In the genomic region with DNA sequence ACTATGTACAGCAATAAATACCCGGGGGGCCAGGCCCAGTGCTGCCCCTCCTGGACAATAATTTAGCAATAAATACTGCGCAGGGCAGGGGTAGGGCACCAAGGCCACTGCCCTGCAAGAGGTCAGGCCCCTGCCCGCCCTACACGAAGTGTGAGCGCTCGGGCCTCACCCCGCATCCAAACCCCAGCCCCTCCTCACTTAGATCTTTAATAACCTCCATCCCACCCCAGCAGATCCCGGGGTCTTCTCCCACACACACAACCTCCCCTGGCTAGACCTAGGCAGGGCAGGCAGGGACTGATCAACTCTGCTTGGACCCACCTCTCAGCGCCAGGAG, we compare ENCODE assay signal across 8 cellular contexts. TPM values are rescaled to one million over a fixed set of nuclear protein-coding genes. Genes with fewer than 3 reads are reported as not detected.
DNase-seq lines count a peak whose midpoint lies in the region; ATAC-seq and TF ChIP-seq lines count a peak whose summit lies in the region.
"Not testable (repeated sequence)": the region's sequence is repeated elsewhere in the genome, so short reads cannot be mapped to it uniquely, and the experiment has no call there.

No MANE protein-coding gene starts in this region.

- not testable (repeated sequence) for DNase-seq in DND-41; GM23248; SK-N-MC (ENCODE audit: low read depth, low spot score); ascending aorta (ENCODE audit: low spot score in 2 of 2); cardiac muscle cell (ENCODE audit: low read depth in 1 of 2, low spot score in 1 of 2); nephron progenitor cell

- TF ChIP-seq CTCF in DND-41 (IDR thresholded peaks at IDR 0.05; ENCODE audit: borderline replicate concordance, extremely low read depth, low read length, poor library complexity, severe bottlenecking), result peak; percentile 24
- TF ChIP-seq CTCF in ascending aorta (IDR thresholded peaks at IDR 0.05); cardiac muscle cell (IDR thresholded peaks at IDR 0.05; ENCODE audit: low read depth, low read length); nephron progenitor cell (IDR thresholded peaks at IDR 0.05): not testable (repeated sequence)

- in situ Hi-C loops in GM23248 (cut with MboI), result not testable (repeated sequence)

- not testable (repeated sequence) for H3K27me3 Mint-ChIP-seq in nephron progenitor cell (ENCODE audit: low read depth, poor library complexity)

- peaks cover 69% of the 10 kb centered on the region for H4K20me1 ChIP-seq in DND-41 (ENCODE audit: insufficient read depth, low read length)
- not testable (repeated sequence) for H4K20me1 ChIP-seq in GM23248 (ENCODE audit: insufficient read depth)

- not testable (repeated sequence) for H3K27me3 ChIP-seq in DND-41 (ENCODE audit: insufficient read depth, low read length, poor library complexity); GM23248 (replicated peaks; ENCODE audit: insufficient read depth); ascending aorta; cardiac muscle cell; subcutaneous abdominal adipose tissue (ENCODE audit: control insufficient read depth in 5 of 5, insufficient read depth in 4 of 5, low read length in 5 of 5)

- peak overlapping the region; percentile 30; the same call in 1 of the 2 replicates for H3K9ac ChIP-seq in DND-41 (ENCODE audit: low read depth, low read length)
- not testable (repeated sequence) for H3K9ac ChIP-seq in GM23248; SK-N-MC (ENCODE audit: insufficient read length); subcutaneous abdominal adipose tissue (ENCODE audit: low read length in 5 of 5)

- H3K27ac Mint-ChIP-seq in nephron progenitor cell, result not testable (repeated sequence)

- H3K4me1 Mint-ChIP-seq in nephron progenitor cell, result peaks cover 37% of the 10 kb centered on the region

- peaks cover 30% of the 10 kb centered on the region for H3K4me1 ChIP-seq in DND-41 (ENCODE audit: insufficient read depth, low read length)
- not testable (repeated sequence) for H3K4me1 ChIP-seq in GM23248 (ENCODE audit: insufficient read depth)
- H3K4me1 ChIP-seq in ascending aorta, result peaks cover 18 to 23% of the 10 kb centered on the region in 2 donors
- H3K4me1 ChIP-seq in cardiac muscle cell (ENCODE audit: low read depth), result peaks cover 18% of the 10 kb centered on the region
- H3K4me1 ChIP-seq in subcutaneous abdominal adipose tissue (ENCODE audit: control insufficient read depth in 5 of 5, insufficient read depth in 5 of 5, low read length in 5 of 5), result peaks cover 5 to 62% (median 54%) of the 10 kb centered on the region in 5 donors

- H3F3A ChIP-seq in GM23248 (ENCODE audit: insufficient read depth), result not testable (repeated sequence)

- 26 to 31% methylated on average over 7 to 9 of the region's 9 CpGs for WGBS in GM23248 (ENCODE audit: low coverage in 1 of 2, low lambda C conversion rate in 2 of 2, missing lambda C conversion rate in 2 of 2), 2 experiments

- peaks cover 72% of the 10 kb centered on the region for H3K36me3 ChIP-seq in DND-41 (ENCODE audit: insufficient read depth, low read length)
- 0 out of 2 replicates have a peak, but pooled peaks cover 13% of the 10 kb centered on the region for H3K36me3 ChIP-seq in GM23248 (ENCODE audit: low read depth)
- H3K36me3 ChIP-seq in SK-N-MC (ENCODE audit: insufficient read depth, low read length), result peaks cover 34% of the 10 kb centered on the region; the same call in 1 of the 2 replicates
- H3K36me3 ChIP-seq in ascending aorta, result peaks cover 39 to 50% of the 10 kb centered on the region in 2 donors
- H3K36me3 ChIP-seq in cardiac muscle cell, result peaks cover 15% of the 10 kb centered on the region
- H3K36me3 ChIP-seq in subcutaneous abdominal adipose tissue (ENCODE audit: control insufficient read depth in 5 of 5, insufficient read depth in 5 of 5, low read length in 5 of 5), result peaks cover 0 to 62% (median 47%) of the 10 kb centered on the region in 5 donors

- H2AFZ ChIP-seq in DND-41 (ENCODE audit: low read depth, low read length), result peak overlapping the region; percentile 51; the same call in 1 of the 2 replicates
- not testable (repeated sequence) for H2AFZ ChIP-seq in GM23248

- H3K9me3 Mint-ChIP-seq in nephron progenitor cell, result not testable (repeated sequence)

- not testable (repeated sequence) for H3K9me3 ChIP-seq in DND-41 (ENCODE audit: insufficient read depth, low read length, severe bottlenecking); GM23248 (ENCODE audit: low read depth); SK-N-MC (ENCODE audit: low read depth, low read length); ascending aorta; cardiac muscle cell (ENCODE audit: low read depth); subcutaneous abdominal adipose tissue (ENCODE audit: control insufficient read depth in 5 of 5, low read length in 5 of 5)

- H3K79me2 ChIP-seq in DND-41 (ENCODE audit: insufficient read depth, low read length) (peaks cover 68% of the 10 kb centered on the region), GM23248 (ENCODE audit: insufficient read depth) (peaks cover 70% of the 10 kb centered on the region)

- H3K4me2 ChIP-seq in DND-41 (ENCODE audit: insufficient read depth, low read length), result peak overlapping the region; percentile 90
- H3K4me2 ChIP-seq in GM23248 (ENCODE audit: unreplicated experiment), result not testable (repeated sequence)

- H3K27ac ChIP-seq in DND-41 (ENCODE audit: low read length) (peak overlapping the region; percentile 57), ascending aorta (peak overlapping the region; percentile 53 to 65), cardiac muscle cell (peak overlapping the region; percentile 30)
- not testable (repeated sequence) for H3K27ac ChIP-seq in GM23248; SK-N-MC; subcutaneous abdominal adipose tissue (ENCODE audit: low read depth, low read length)

- peak overlapping the region; percentile 84 for H3K4me3 Mint-ChIP-seq in nephron progenitor cell

- intact Hi-C loops in ascending aorta (cut with DNase I), result not testable (repeated sequence)

- H3K9me2 ChIP-seq in GM23248 (ENCODE audit: insufficient read depth), result not testable (repeated sequence)

- ATAC-seq in DND-41 (ENCODE audit: insufficient read depth, low read depth) (peak; percentile 52), HG03342 (IDR thresholded peaks at IDR 0.05; ENCODE audit: unreplicated experiment) (peak; percentile 16)

- peak overlapping the region in 1 of 2 experiments; percentile 92; a peak in 2 of 4 replicates for H3K4me3 ChIP-seq in DND-41 (ENCODE audit: low read depth in 1 of 2, low read length in 2 of 2)
- H3K4me3 ChIP-seq in GM23248, result peak overlapping the region; percentile 80; the same call in 1 of the 2 replicates
- H3K4me3 ChIP-seq in SK-N-MC, result peak overlapping the region; percentile 82
- peak overlapping the region; percentile 91 to 100 for H3K4me3 ChIP-seq in ascending aorta
- H3K4me3 ChIP-seq in cardiac muscle cell, result peak overlapping the region; percentile 99
- H3K4me3 ChIP-seq in subcutaneous abdominal adipose tissue (ENCODE audit: low read depth in 1 of 5, low read length in 5 of 5), result peak overlapping the region in 4 of 5 donors; percentile 70 to 79 (median 75)

- peaks cover 15% of the 10 kb centered on the region for H3K36me3 Mint-ChIP-seq in nephron progenitor cell (ENCODE audit: low read depth)

RNA-seq across cellular contexts. Expression of a gene that starts 0.3 kb away (rescaled TPM):
- total RNA-seq in GM23248 (2014; rRNA removed; shearing (Covaris generic)), result 13.1 and 14.5 TPM in 2 replicates
- polyA plus RNA-seq in GM23248 (2016; fragmentation: Nextera tagmentation; extraction: Ambion mirVana) (9.3 and 11.4 TPM in 2 replicates), cardiac muscle cell (13.3 and 16.7 TPM in 2 replicates)
- total RNA-seq in ascending aorta (32.6 TPM), cardiac muscle cell (10.4 and 26.7 TPM in 2 replicates)

RNA-seq across cellular contexts. Expression of a gene that starts 7.1 kb away (rescaled TPM):
- total RNA-seq in GM23248 (2014; rRNA removed; shearing (Covaris generic)), result 34.7 and 36.9 TPM in 2 replicates
- polyA plus RNA-seq in GM23248 (2016; fragmentation: Nextera tagmentation; extraction: Ambion mirVana) (25.6 and 27.6 TPM in 2 replicates), cardiac muscle cell (73.3 and 138 TPM in 2 replicates)
- total RNA-seq in ascending aorta (81.1 TPM), cardiac muscle cell (83.8 and 111 TPM in 2 replicates)

RNA-seq across cellular contexts. Expression of a gene that starts 9.2 kb away (rescaled TPM):
- 17.7 and 19.8 TPM in 2 replicates for total RNA-seq in GM23248 (2014; rRNA removed; shearing (Covaris generic))
- polyA plus RNA-seq in GM23248 (2016; fragmentation: Nextera tagmentation; extraction: Ambion mirVana) (5.0 and 6.4 TPM in 2 replicates), cardiac muscle cell (23.9 and 27.0 TPM in 2 replicates)
- total RNA-seq in ascending aorta (28.7 TPM), cardiac muscle cell (14.8 and 16.1 TPM in 2 replicates)

RNA-seq across cellular contexts. Expression of a gene that starts 16.3 kb away (rescaled TPM):
- total RNA-seq in GM23248 (2014; rRNA removed; shearing (Covaris generic)), result 2.4 TPM in 2 replicates
- polyA plus RNA-seq in GM23248 (2016; fragmentation: Nextera tagmentation; extraction: Ambion mirVana), result 1.1 and 1.6 TPM in 2 replicates
- total RNA-seq in ascending aorta, result 1.5 TPM
- total RNA-seq in cardiac muscle cell, result 2.3 and 9.1 TPM in 2 replicates
- polyA plus RNA-seq in cardiac muscle cell, result 1.2 and 6.6 TPM in 2 replicates

RNA-seq across cellular contexts. Expression of a gene that starts 18.8 kb away (rescaled TPM):
- 229 and 279 TPM in 2 replicates for total RNA-seq in GM23248 (2014; rRNA removed; shearing (Covaris generic))
- polyA plus RNA-seq in GM23248 (2016; fragmentation: Nextera tagmentation; extraction: Ambion mirVana) (181 and 197 TPM in 2 replicates), cardiac muscle cell (147 and 153 TPM in 2 replicates)
- total RNA-seq in ascending aorta (31.5 TPM), cardiac muscle cell (109 and 162 TPM in 2 replicates)
